Comparison of ENCODE assay signal across 19 cellular contexts in genomic region chr6:52667572-52667971, GRCh38. TPM values are rescaled to one million over a fixed set of nuclear protein-coding genes. Genes with fewer than 3 reads are reported as not detected.
DNase-seq lines count a peak whose midpoint lies in the region; ATAC-seq and TF ChIP-seq lines count a peak whose summit lies in the region.
"Had no signal": no experiment of that assay in that cellular context is flagged by ENCODE, and none has a peak within 500 bp of the region (broad histone marks: within the 10 kb centered on the region; RNA-seq: fewer than 3 reads in every experiment).

No MANE protein-coding gene starts in this region.

- ATAC-seq in DND-41 (ENCODE audit: insufficient read depth, low read depth), result no peak
- no peak for ATAC-seq in stimulated activated naive CD8-positive, alpha-beta T cell treated with anti-CD3 and anti-CD28 coated beads, Interleukin-15, amount 100 ng/mL, for 72 hours
- ATAC-seq: gastroesophageal sphincter, right lobe of liver had no signal

- H3K27me3 Mint-ChIP-seq in brain, result peaks cover 3% of the 10 kb centered on the region
- no peaks in the 10 kb centered on the region for H3K27me3 Mint-ChIP-seq in stimulated activated naive CD8-positive, alpha-beta T cell treated with anti-CD3 and anti-CD28 coated beads, Interleukin-15, amount 100 ng/mL, for 72 hours
- H3K27me3 Mint-ChIP-seq: activated CD4-positive, alpha-beta memory T cell treated with anti-CD3 and anti-CD28 coated beads, Interleukin-2, amount 10 ng/mL, durations not matched to agents 7 days and 5 days; activated naive CD8-positive, alpha-beta T cell treated with anti-CD3 and anti-CD28 coated beads for 36 hours had no signal

- H3K9me3 ChIP-seq in DND-41 (ENCODE audit: insufficient read depth, low read length, severe bottlenecking) (no peaks in the 10 kb centered on the region), WERI-Rb-1 (ENCODE audit: severe bottlenecking) (no peaks in the 10 kb centered on the region)
- H3K9me3 ChIP-seq: gastroesophageal sphincter, HAP-1, left ventricle myocardium inferior, right lobe of liver, uterus had no signal

- H3K27me3 ChIP-seq in DND-41 (ENCODE audit: insufficient read depth, low read length, poor library complexity) (no peaks in the 10 kb centered on the region), KMS-11 (ENCODE audit: insufficient read depth, low read depth) (no peaks in the 10 kb centered on the region), WERI-Rb-1 (ENCODE audit: insufficient read depth, low read depth, severe bottlenecking) (no peaks in the 10 kb centered on the region)
- H3K27me3 ChIP-seq: gastroesophageal sphincter, right lobe of liver, uterus had no signal

- peaks cover 16% of the 10 kb centered on the region for H3K36me3 ChIP-seq in DND-41 (ENCODE audit: insufficient read depth, low read length)
- H3K36me3 ChIP-seq in KMS-11 (ENCODE audit: insufficient read depth), result peaks cover 12% of the 10 kb centered on the region; the same call in 1 of the 2 replicates
- peaks cover 7% of the 10 kb centered on the region for H3K36me3 ChIP-seq in WERI-Rb-1
- H3K36me3 ChIP-seq: gastroesophageal sphincter, HAP-1, left ventricle myocardium inferior, uterus had no signal

- TF ChIP-seq CTCF in DND-41 (IDR thresholded peaks at IDR 0.05; ENCODE audit: borderline replicate concordance, extremely low read depth, low read length, poor library complexity, severe bottlenecking) (no peak), GM20000 (IDR thresholded peaks at IDR 0.05; ENCODE audit: extremely low read depth, missing control alignments) (no peak), KMS-11 (conservative IDR thresholded peaks at IDR 0.05; ENCODE audit: low read depth, low read length) (no peak), brain (conservative IDR thresholded peaks at IDR 0.05) (no peak), WERI-Rb-1 (IDR thresholded peaks at IDR 0.05; ENCODE audit: low read depth, low read length) (no peak)

- no peak overlapping the region for H3K27ac ChIP-seq in DND-41 (ENCODE audit: low read length)
- H3K27ac ChIP-seq in KMS-11, result peak overlapping the region; percentile 64; the same call in 1 of the 2 replicates
- no peak overlapping the region for H3K27ac ChIP-seq in WERI-Rb-1
- H3K27ac ChIP-seq: gastroesophageal sphincter, left ventricle myocardium inferior, uterus had no signal

- no peak overlapping the region for H3K27ac Mint-ChIP-seq in brain
- H3K27ac Mint-ChIP-seq in stimulated activated naive CD8-positive, alpha-beta T cell treated with anti-CD3 and anti-CD28 coated beads, Interleukin-15, amount 100 ng/mL, for 72 hours, result no peak overlapping the region
- H3K27ac Mint-ChIP-seq: activated CD4-positive, alpha-beta memory T cell treated with anti-CD3 and anti-CD28 coated beads, Interleukin-2, amount 10 ng/mL, durations not matched to agents 7 days and 5 days; activated naive CD8-positive, alpha-beta T cell treated with anti-CD3 and anti-CD28 coated beads for 36 hours had no signal

- H3K9ac ChIP-seq in DND-41 (ENCODE audit: low read depth, low read length) (no peak overlapping the region), KMS-11 (0 out of 2 replicates have a peak overlapping the region, but pooled peaks have one; percentile 76)

- peaks cover 10% of the 10 kb centered on the region for H3K36me3 Mint-ChIP-seq in brain

- no peaks in the 10 kb centered on the region for H3K9me3 Mint-ChIP-seq in brain
- H3K9me3 Mint-ChIP-seq in stimulated activated naive CD8-positive, alpha-beta T cell treated with anti-CD3 and anti-CD28 coated beads, Interleukin-15, amount 100 ng/mL, for 72 hours, result no peaks in the 10 kb centered on the region
- H3K9me3 Mint-ChIP-seq: activated CD4-positive, alpha-beta memory T cell treated with anti-CD3 and anti-CD28 coated beads, Interleukin-2, amount 10 ng/mL, durations not matched to agents 7 days and 5 days; activated naive CD8-positive, alpha-beta T cell treated with anti-CD3 and anti-CD28 coated beads for 36 hours had no signal

- peaks cover 67% of the 10 kb centered on the region for H3K4me1 ChIP-seq in DND-41 (ENCODE audit: insufficient read depth, low read length)
- H3K4me1 ChIP-seq in KMS-11 (ENCODE audit: low read depth, poor library complexity, severe bottlenecking), result peaks cover 58% of the 10 kb centered on the region
- H3K4me1 ChIP-seq: uterus had no signal

- H3K4me3 Mint-ChIP-seq in brain, result peak overlapping the region in 4 of 5 experiments; percentile 31 to 82 (median 54)
- no peak overlapping the region for H3K4me3 Mint-ChIP-seq in stimulated activated naive CD8-positive, alpha-beta T cell treated with anti-CD3 and anti-CD28 coated beads, Interleukin-15, amount 100 ng/mL, for 72 hours
- H3K4me3 Mint-ChIP-seq: activated CD4-positive, alpha-beta memory T cell treated with anti-CD3 and anti-CD28 coated beads, Interleukin-2, amount 10 ng/mL, durations not matched to agents 7 days and 5 days; activated naive CD8-positive, alpha-beta T cell treated with anti-CD3 and anti-CD28 coated beads for 36 hours had no signal

- H2AFZ ChIP-seq in DND-41 (ENCODE audit: low read depth, low read length) (no peak overlapping the region), KMS-11 (ENCODE audit: low read depth) (no peak overlapping the region)

- H4K20me1 ChIP-seq in DND-41 (ENCODE audit: insufficient read depth, low read length) (no peaks in the 10 kb centered on the region), KMS-11 (ENCODE audit: insufficient read depth) (no peaks in the 10 kb centered on the region)

- DNase-seq in DND-41 (no peak), GM20000 (ENCODE audit: low spot score) (peak; percentile 34), WERI-Rb-1 (no peak)
- DNase-seq in stimulated activated naive CD8-positive, alpha-beta T cell treated with anti-CD3 and anti-CD28 coated beads, Interleukin-15, amount 100 ng/mL, for 72 hours, result no peak
- no peak for DNase-seq in stimulated activated CD4-positive, alpha-beta T cell treated with anti-CD3 and anti-CD28 coated beads, Interleukin-2, amount 100 ng/mL, for 48 hours
- DNase-seq in stimulated activated CD4-positive, alpha-beta T cell treated with anti-CD3 and anti-CD28 coated beads, Interleukin-12 subunit alpha, Interleukin-12 subunit beta, amount 100 ng/mL, for 4 hours, result no peak
- DNase-seq: activated CD4-positive, alpha-beta memory T cell treated with anti-CD3 and anti-CD28 coated beads, Interleukin-2, amount 10 ng/mL, durations not matched to agents 7 days and 5 days; activated naive CD8-positive, alpha-beta T cell treated with anti-CD3 and anti-CD28 coated beads for 36 hours; activated T-cell treated with anti-CD3 and anti-CD28 coated beads, Interleukin-2, amount 50 U/mL, for 48 hours; erythroblast; left ventricle myocardium inferior; NCI-H1048; NCI-H2107; right lobe of liver; uterus had no signal

- H3K4me1 Mint-ChIP-seq in brain, result peaks cover 26% of the 10 kb centered on the region
- H3K4me1 Mint-ChIP-seq in stimulated activated naive CD8-positive, alpha-beta T cell treated with anti-CD3 and anti-CD28 coated beads, Interleukin-15, amount 100 ng/mL, for 72 hours, result peaks cover 29% of the 10 kb centered on the region

- H3K4me3 ChIP-seq in DND-41 (ENCODE audit: low read depth in 1 of 2, low read length in 2 of 2), result no peak overlapping the region
- H3K4me3 ChIP-seq in KMS-11 (IDR thresholded peaks at IDR 0.05; ENCODE audit: insufficient read depth, low read depth, low read length), result no peak overlapping the region
- no peak overlapping the region for H3K4me3 ChIP-seq in WERI-Rb-1 (ENCODE audit: low read depth, low read length)
- H3K4me3 ChIP-seq: gastroesophageal sphincter, HAP-1, left ventricle myocardium inferior, uterus had no signal

- H3K79me2 ChIP-seq in DND-41 (ENCODE audit: insufficient read depth, low read length), result peaks cover 31% of the 10 kb centered on the region
- peaks cover 56% of the 10 kb centered on the region for H3K79me2 ChIP-seq in KMS-11 (ENCODE audit: insufficient read depth, low read depth)

- H3K4me2 ChIP-seq in DND-41 (ENCODE audit: insufficient read depth, low read length), result peak overlapping the region; percentile 68; the same call in 1 of the 2 replicates
- H3K4me2 ChIP-seq in KMS-11, result peak overlapping the region; percentile 99

RNA-seq across cellular contexts. Expression of gene TMEM14A, which starts 3.3 kb away (rescaled TPM):
- 43.5 TPM for polyA plus RNA-seq in brain (ENCODE audit: insufficient read depth, low read depth, low replicate concordance)

Comparison
In these comparisons a context has a peak if more than half of its experiments do, and no peak if none do; other contexts are left out.
1. H3K4me3 Mint-ChIP-seq: peak in brain (4 of 5); none in stimulated activated naive CD8-positive, alpha-beta T cell treated with anti-CD3 and anti-CD28 coated beads, Interleukin-15, amount 100 ng/mL, for 72 hours (0 of 2).